ENCODE assay signal across 9 cellular contexts in the genomic region with DNA sequence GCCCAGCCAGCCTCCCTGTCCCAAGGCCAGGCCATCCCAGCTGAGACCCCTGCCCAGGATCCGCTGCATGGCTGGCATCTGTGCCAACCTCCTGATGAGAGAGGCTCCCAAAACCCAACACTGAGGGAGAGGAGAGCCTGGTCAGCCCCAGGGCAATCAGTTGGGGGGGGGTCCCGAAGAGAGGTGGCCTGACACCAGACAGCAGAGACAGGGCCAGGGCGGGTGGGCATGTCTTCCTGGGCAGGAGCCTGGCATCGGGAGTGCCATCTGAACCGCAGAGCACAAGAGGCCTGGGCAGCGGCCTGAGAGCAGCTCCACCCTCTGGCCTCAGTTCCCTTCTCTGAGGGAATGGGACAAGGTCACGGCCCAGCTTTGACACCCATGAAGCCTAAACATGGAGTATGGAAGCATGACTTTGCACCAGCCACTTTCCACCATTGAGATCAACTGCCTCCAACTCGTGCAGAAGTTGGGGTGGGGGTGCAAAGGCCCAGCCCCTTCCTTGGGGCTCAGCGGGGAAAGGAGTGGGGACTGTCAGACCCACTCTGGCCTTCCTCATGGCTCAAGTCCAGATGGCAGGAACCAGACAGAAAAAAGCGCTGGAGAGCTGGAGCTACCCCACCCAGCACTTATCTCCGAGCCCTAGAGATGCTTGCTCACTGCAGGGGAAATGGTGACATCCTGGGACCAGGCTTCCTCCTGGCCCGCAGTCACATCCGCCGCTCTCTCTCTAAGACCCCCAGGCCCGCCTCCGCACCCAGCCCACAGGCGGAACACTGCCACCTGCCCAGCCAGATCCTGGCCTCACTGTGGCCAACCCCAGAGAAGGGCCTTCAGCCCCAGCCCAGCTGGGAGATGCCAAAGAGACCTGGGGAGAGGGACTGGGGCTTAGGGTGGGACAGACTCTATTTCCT. TPM values are rescaled to one million over a fixed set of nuclear protein-coding genes. Genes with fewer than 3 reads are reported as not detected.
A peak's percentile ranks its signal among the peaks of the same experiment; 100 is the strongest.
DNase-seq lines count a peak whose midpoint lies in the region; ATAC-seq and TF ChIP-seq lines count a peak whose summit lies in the region.
"Had no signal": no experiment of that assay in that cellular context is flagged by ENCODE, and none has a peak within 500 bp of the region (broad histone marks: within the 10 kb centered on the region; RNA-seq: fewer than 3 reads in every experiment).

No MANE protein-coding gene starts in this region.

- POLR2A ChIA-PET in PC-3 (lab: Charles Lee; ENCODE audit: unreplicated experiment), result no interaction called here

- DNase-seq in dorsolateral prefrontal cortex (no peak), NCI-H128 (lab: John Stamatoyannopoulos, UW; ENCODE audit: unreplicated experiment) (no peak), PC-3 (no peak)

- ATAC-seq in GM19025 (IDR thresholded peaks at IDR 0.05; ENCODE audit: low read depth, unreplicated experiment), result peak; percentile 2
- peak; percentile 7 for ATAC-seq in HG03460 (IDR thresholded peaks at IDR 0.05; ENCODE audit: unreplicated experiment)
- no peak for ATAC-seq in HG02840 (IDR thresholded peaks at IDR 0.05; ENCODE audit: low FRiP score, unreplicated experiment)
- ATAC-seq in HG02759 (IDR thresholded peaks at IDR 0.05; ENCODE audit: unreplicated experiment), result no peak
- no peak for ATAC-seq in PC-3

- TF ChIP-seq CTCF in dorsolateral prefrontal cortex (IDR thresholded peaks at IDR 0.05 in 54 of 56, conservative IDR thresholded peaks at IDR 0.05 in 2 of 56; ENCODE audit: low read depth in 1 of 56, partially characterized antibody in 56 of 56) (no peak), PC-3 (conservative IDR thresholded peaks at IDR 0.05; ENCODE audit: low read depth, low read length) (no peak)

- no peak overlapping the region for H3K4me2 ChIP-seq in PC-3 (ENCODE audit: low read length)

- no TSS peak for BruUV-seq in PC-3 (replicated peaks; lab: Mats Ljungman, UMichigan)

- CTCF ChIA-PET in PC-3 (lab: Charles Lee), result no interaction called here

- H3K36me3 ChIP-seq in skeletal muscle tissue (ENCODE audit: control insufficient read depth in 3 of 3, insufficient read depth in 3 of 3, low read length in 3 of 3) (no peaks in the 10 kb centered on the region), PC-3 (ENCODE audit: low read depth, low read length) (peaks cover 4% of the 10 kb centered on the region; the same call in 1 of the 2 replicates)
- H3K36me3 ChIP-seq: prostate gland had no signal

- H3K27ac ChIP-seq in dorsolateral prefrontal cortex (peak overlapping the region in 51 of 59 donors; percentile 3 to 93 (median 79)), skeletal muscle tissue (ENCODE audit: low read depth, low read length) (peak overlapping the region; percentile 74), PC-3 (ENCODE audit: low read length) (no peak overlapping the region)

- H3K9me2 ChIP-seq in PC-3 (replicated peaks; ENCODE audit: low read length), result no peaks in the 10 kb centered on the region

- H4K20me1 ChIP-seq in PC-3 (ENCODE audit: low read length), result no peaks in the 10 kb centered on the region

- H3F3A ChIP-seq in PC-3 (ENCODE audit: low read length, unreplicated experiment), result no peaks in the 10 kb centered on the region

- no peaks in the 10 kb centered on the region for H3K27me3 ChIP-seq in dorsolateral prefrontal cortex
- H3K27me3 ChIP-seq in skeletal muscle tissue (ENCODE audit: control insufficient read depth in 3 of 3, insufficient read depth in 3 of 3, low read length in 3 of 3), result no peaks in the 10 kb centered on the region
- H3K27me3 ChIP-seq in PC-3 (ENCODE audit: low read length), result no peaks in the 10 kb centered on the region

- H3K9me3 ChIP-seq in skeletal muscle tissue (ENCODE audit: control insufficient read depth in 3 of 3, low read length in 3 of 3) (no peaks in the 10 kb centered on the region), PC-3 (ENCODE audit: low read length) (no peaks in the 10 kb centered on the region)
- H3K9me3 ChIP-seq: prostate gland had no signal

- H2AFZ ChIP-seq in PC-3 (ENCODE audit: low read length), result no peak overlapping the region

- H3K79me2 ChIP-seq in PC-3 (ENCODE audit: low read length), result peaks cover 8% of the 10 kb centered on the region

- H3K9ac ChIP-seq in skeletal muscle tissue (ENCODE audit: low read depth in 1 of 3, low read length in 3 of 3), result no peak overlapping the region
- H3K9ac ChIP-seq in PC-3 (ENCODE audit: low read length), result no peak overlapping the region

- H3K4me1 ChIP-seq in skeletal muscle tissue (ENCODE audit: control insufficient read depth in 3 of 3, insufficient read depth in 3 of 3, low read length in 3 of 3), result peaks cover 20 to 47% (median 40%) of the 10 kb centered on the region in 3 donors
- peaks cover 11% of the 10 kb centered on the region; the same call in 1 of the 2 replicates for H3K4me1 ChIP-seq in PC-3 (ENCODE audit: insufficient read depth, low read length)

- intact Hi-C loops in dorsolateral prefrontal cortex (cut with DNase I) (no loop called here), PC-3 (cut with micrococcal nuclease) (no loop called here)

- H3K4me3 ChIP-seq in dorsolateral prefrontal cortex (peak overlapping the region in 1 of 59 donors; percentile 9), skeletal muscle tissue (ENCODE audit: low read length in 3 of 3) (no peak overlapping the region), PC-3 (ENCODE audit: low read length) (no peak overlapping the region)
- H3K4me3 ChIP-seq: prostate gland had no signal

RNA-seq across cellular contexts. Expression of gene RHBDF2, which starts 9.7 kb away (rescaled TPM):
- total RNA-seq in dorsolateral prefrontal cortex, result 10 to 100 TPM in 119 of 120 experiments, 1 to 10 TPM in 1; 7.0 to 64.1 (median 28.9) TPM
- total RNA-seq in skeletal muscle tissue, result 3.7 TPM
- total RNA-seq in PC-3 (2014; rRNA removed), result 52.3 and 74.8 TPM in 2 replicates

RNA-seq across cellular contexts. Expression of gene AANAT, which starts 24.1 kb away (rescaled TPM):
- 1 to 10 TPM in 8 of 120 experiments, under 1 TPM in 34, not detected in 78; 0.22 to 2.0 (median 0.62) TPM for total RNA-seq in dorsolateral prefrontal cortex
- not detected for total RNA-seq in skeletal muscle tissue
- not detected in 2 replicates for total RNA-seq in PC-3 (2014; rRNA removed)
- total RNA-seq: prostate gland had no signal

RNA-seq across cellular contexts. Expression of gene UBE2O, which starts 38.6 kb away (rescaled TPM):
- total RNA-seq in dorsolateral prefrontal cortex, result 100 to 1,000 TPM in 15 of 120 experiments, 10 to 100 TPM in 105; 42.7 to 122 (median 85.2) TPM
- 20.9 TPM for total RNA-seq in skeletal muscle tissue
- 64.7 and 77.3 TPM in 2 replicates for total RNA-seq in PC-3 (2014; rRNA removed)

RNA-seq across cellular contexts. Expression of gene CYGB, which starts 46.0 kb away (rescaled TPM):
- total RNA-seq in dorsolateral prefrontal cortex, result 10 to 100 TPM in 118 of 120 experiments, 1 to 10 TPM in 2; 7.1 to 34.6 (median 19.7) TPM
- total RNA-seq in skeletal muscle tissue, result 8.9 TPM
- total RNA-seq in PC-3 (2014; rRNA removed), result 0.40 and 0.62 TPM in 2 replicates

RNA-seq across cellular contexts. Expression of gene PRCD, which starts 48.3 kb away (rescaled TPM):
- total RNA-seq in dorsolateral prefrontal cortex (10 to 100 TPM in 118 of 120 experiments, 1 to 10 TPM in 2; 9.7 to 74.7 (median 21.5) TPM), skeletal muscle tissue (0.52 TPM), PC-3 (2014; rRNA removed) (0.86 and 2.5 TPM in 2 replicates)

Comparison
In these comparisons a context has a peak if more than half of its experiments do, and no peak if none do; other contexts are left out.
1. ATAC-seq: peak in GM19025 (single experiment) and HG03460 (single experiment); none in HG02840 (single experiment), HG02759 (single experiment) and PC-3 (single experiment).